Comparison of ENCODE assay signal across 17 cellular contexts in the genomic region with DNA sequence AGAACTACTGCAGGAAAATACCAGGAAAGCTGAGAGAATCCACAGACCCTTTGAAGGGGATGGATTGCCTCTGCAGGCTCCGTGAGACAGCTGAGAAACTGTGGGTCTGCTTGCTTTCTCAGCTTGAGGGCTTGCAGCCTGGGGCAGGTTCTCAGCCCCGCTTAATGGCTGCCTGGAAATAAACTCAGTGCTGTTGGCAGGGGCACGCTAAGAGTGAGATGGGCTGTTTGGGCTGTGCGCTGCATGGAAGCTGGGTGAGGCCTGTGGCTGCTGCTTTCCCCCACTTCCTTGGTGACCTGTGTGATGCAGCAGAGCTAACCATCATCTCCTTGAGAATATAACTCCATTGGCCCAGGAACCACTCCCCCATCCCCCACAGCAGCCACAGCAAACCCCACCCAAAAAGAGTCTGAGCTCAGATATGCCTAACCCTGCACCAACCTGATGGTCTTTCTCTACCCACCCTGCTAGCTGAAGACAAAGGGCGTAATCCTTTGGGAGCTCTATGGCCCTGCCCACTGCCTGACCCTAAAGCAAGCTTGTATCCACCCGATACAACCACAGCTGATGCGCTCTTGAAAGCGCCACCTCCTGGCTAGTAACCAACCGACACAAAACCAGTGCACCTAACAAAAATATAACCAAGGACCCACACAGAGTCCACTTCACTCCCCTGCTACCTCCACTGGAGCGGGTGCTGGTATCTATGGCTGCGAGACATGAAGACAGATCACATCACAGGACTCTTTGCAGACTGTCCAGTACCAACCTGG.
"Had no signal": no experiment of that assay in that cellular context is flagged by ENCODE, and none has a peak within 500 bp of the region (broad histone marks: within the 10 kb centered on the region; RNA-seq: fewer than 3 reads in every experiment).

No MANE protein-coding gene starts in this region.

- H3K4me1 Mint-ChIP-seq: activated CD4-positive, alpha-beta T cell treated with anti-CD3 and anti-CD28 coated beads for 36 hours; naive thymus-derived CD8-positive, alpha-beta T cell; stimulated activated effector memory CD8-positive, alpha-beta T cell treated with anti-CD3 and anti-CD28 coated beads, Interleukin-12 subunit alpha, Interleukin-12 subunit beta, amount 100 ng/mL, for 72 hours had no signal

- H3K36me3 Mint-ChIP-seq: activated CD4-positive, alpha-beta memory T cell treated with anti-CD3 and anti-CD28 coated beads for 36 hours; activated naive CD8-positive, alpha-beta T cell; stimulated activated effector memory CD8-positive, alpha-beta T cell treated with anti-CD3 and anti-CD28 coated beads, Interleukin-12 subunit alpha, Interleukin-12 subunit beta, amount 100 ng/mL, for 72 hours; type B pancreatic cell had no signal

- H3K9me3 Mint-ChIP-seq: activated T-helper 1 cell treated with anti-CD3 and anti-CD28 coated beads, Interleukin-12 subunit alpha, Interleukin-12 subunit beta, Interleukin-2, Interleukin-4 antibody, amounts not matched to agents 30 ng/mL and 10 ng/mL and 1 ng/mL, durations not matched to agents 14 hours and 24 hours and 36 hours had no signal

- H3K4me3 Mint-ChIP-seq: activated CD4-positive, alpha-beta memory T cell treated with anti-CD3 and anti-CD28 coated beads for 36 hours; activated CD4-positive, alpha-beta T cell treated with anti-CD3 and anti-CD28 coated beads for 36 hours; activated naive CD8-positive, alpha-beta T cell; activated T-helper 1 cell treated with anti-CD3 and anti-CD28 coated beads, Interleukin-12 subunit alpha, Interleukin-12 subunit beta, Interleukin-2, Interleukin-4 antibody, amounts not matched to agents 30 ng/mL and 10 ng/mL and 1 ng/mL, durations not matched to agents 14 hours and 24 hours and 36 hours; naive thymus-derived CD8-positive, alpha-beta T cell; stimulated activated effector memory CD8-positive, alpha-beta T cell treated with anti-CD3 and anti-CD28 coated beads, Interleukin-12 subunit alpha, Interleukin-12 subunit beta, amount 100 ng/mL, for 72 hours; type B pancreatic cell had no signal

- ATAC-seq: activated CD4-positive, alpha-beta T cell treated with anti-CD3 and anti-CD28 coated beads for 36 hours; left cardiac atrium; naive thymus-derived CD8-positive, alpha-beta T cell; pancreas; stimulated activated effector memory CD8-positive, alpha-beta T cell treated with anti-CD3 and anti-CD28 coated beads, Interleukin-12 subunit alpha, Interleukin-12 subunit beta, amount 100 ng/mL, for 72 hours had no signal

- H3K27me3 Mint-ChIP-seq: activated CD4-positive, alpha-beta memory T cell treated with anti-CD3 and anti-CD28 coated beads for 36 hours; activated CD4-positive, alpha-beta T cell treated with anti-CD3 and anti-CD28 coated beads for 36 hours; activated naive CD8-positive, alpha-beta T cell; naive thymus-derived CD8-positive, alpha-beta T cell; type B pancreatic cell had no signal

- H3K27ac Mint-ChIP-seq: activated CD4-positive, alpha-beta memory T cell treated with anti-CD3 and anti-CD28 coated beads for 36 hours; activated CD4-positive, alpha-beta T cell treated with anti-CD3 and anti-CD28 coated beads for 36 hours; activated naive CD8-positive, alpha-beta T cell; activated T-helper 1 cell treated with anti-CD3 and anti-CD28 coated beads, Interleukin-12 subunit alpha, Interleukin-12 subunit beta, Interleukin-2, Interleukin-4 antibody, amounts not matched to agents 30 ng/mL and 10 ng/mL and 1 ng/mL, durations not matched to agents 14 hours and 24 hours and 36 hours; naive thymus-derived CD8-positive, alpha-beta T cell; stimulated activated effector memory CD8-positive, alpha-beta T cell treated with anti-CD3 and anti-CD28 coated beads, Interleukin-12 subunit alpha, Interleukin-12 subunit beta, amount 100 ng/mL, for 72 hours; type B pancreatic cell had no signal

- DNase-seq: activated CD4-positive, alpha-beta memory T cell treated with anti-CD3 and anti-CD28 coated beads for 36 hours; activated CD4-positive, alpha-beta T cell treated with anti-CD3 and anti-CD28 coated beads for 36 hours; activated T-cell treated with anti-CD3 and anti-CD28 coated beads for 4 hours; effector CD8-positive, alpha-beta T cell; hippocampal formation; left cardiac atrium; naive thymus-derived CD8-positive, alpha-beta T cell; pancreas; sigmoid colon; stimulated activated CD4-positive, alpha-beta T cell treated with anti-CD3 and anti-CD28 coated beads, Interleukin-4, amount 100 ng/mL, for 24 hours; stomach; testis; WERI-Rb-1 had no signal
